In genomic region chr13:50243926-50244325, GRCh38 we compare ENCODE assay signal across 15 cellular contexts.
DNase-seq lines count a peak whose midpoint lies in the region; ATAC-seq, FAIRE-seq and TF ChIP-seq lines count a peak whose summit lies in the region.
"Had no signal": no experiment of that assay in that cellular context is flagged by ENCODE, and none has a peak within 500 bp of the region (broad histone marks: within the 10 kb centered on the region; RNA-seq: fewer than 3 reads in every experiment).

No MANE protein-coding gene starts in this region.

- in situ Hi-C loops in IMR-90 (cut with MboI; ENCODE audit: low sequenced_read_pairs) (no loop called here), K562 (cut with MboI) (no loop called here)

- POLR2A ChIA-PET in IMR-90 (lab: Charles Lee; ENCODE audit: unreplicated experiment) (no interaction called here), K562 (lab: Yijun Ruan, JAX) (no interaction called here)

- no peak overlapping the region for H3K18ac ChIP-seq in IMR-90 (ENCODE audit: low read depth, low read length)

- H2BK20ac ChIP-seq in IMR-90 (ENCODE audit: low read depth, low read length) = no peak overlapping the region

- no peak for TF ChIP-seq EP300 in K562 (IDR thresholded peaks at IDR 0.05; ENCODE audit: low read length)

- TF ChIP-seq RAD21 in IMR-90 (IDR thresholded peaks at IDR 0.05; ENCODE audit: low read length) = no peak
- no peak for TF ChIP-seq RAD21 in K562 (CRISPR knock-in tag; conservative IDR thresholded peaks at IDR 0.05 in 1 of 2, IDR thresholded peaks at IDR 0.05 in 1 of 2)

- no peak overlapping the region for H3K14ac ChIP-seq in IMR-90 (replicated peaks; ENCODE audit: low read depth, low read length)

- dilution Hi-C loops in IMR-90 (cut with HindIII; ENCODE audit: low sequenced_read_pairs, unreplicated experiment) = no loop called here

- H2BK120ac ChIP-seq in IMR-90 (ENCODE audit: low read depth, low read length) = no peak overlapping the region; the same call in 1 of the 2 replicates

- H3K56ac ChIP-seq in IMR-90 (ENCODE audit: extremely low read depth, insufficient read depth, low read length) = no peak overlapping the region

- peaks cover 9% of the 10 kb centered on the region for H3K9me1 ChIP-seq in IMR-90 (ENCODE audit: insufficient read depth, low read length)
- no peaks in the 10 kb centered on the region for H3K9me1 ChIP-seq in K562 (ENCODE audit: control insufficient read depth, insufficient read depth, low read length)

- H3K4me1 ChIP-seq in IMR-90 (ENCODE audit: control insufficient read depth, insufficient read depth, low read length) = peaks cover 8% of the 10 kb centered on the region
- peaks cover 4 to 16% of the 10 kb centered on the region in 2 experiments; a peak in 4 of 5 replicates for H3K4me1 ChIP-seq in K562 (replicated peaks in 1 of 2; ENCODE audit: control insufficient read depth in 2 of 2, insufficient read depth in 2 of 2, low read length in 2 of 2)
- H3K4me1 ChIP-seq: HAP-1 had no signal

- H3K79me1 ChIP-seq in IMR-90 (ENCODE audit: low read depth in 1 of 2, low read length in 2 of 2) = no peaks in the 10 kb centered on the region

- H3K27me3 ChIP-seq in IMR-90 (ENCODE audit: control insufficient read depth, insufficient read depth, low read length) (peaks cover 21% of the 10 kb centered on the region), K562 (ENCODE audit: control insufficient read depth in 2 of 2, insufficient read depth in 2 of 2, low read length in 2 of 2) (no peaks in the 10 kb centered on the region)

- BruUV-seq in IMR-90 (replicated peaks; lab: Mats Ljungman, UMichigan) (no TSS peak), K562 (replicated peaks; lab: Mats Ljungman, UMichigan) (no TSS peak)

- no peaks in the 10 kb centered on the region; the same call in 2 of the 3 replicates for H3K79me2 ChIP-seq in K562 (ENCODE audit: control insufficient read depth, insufficient read depth, low read length)

- intact Hi-C loops in IMR-90 (cut with micrococcal nuclease) (no loop called here), K562 (cut with micrococcal nuclease) (no loop called here)

- ATAC-seq in IMR-90 (ENCODE audit: low read depth) = no peak
- ATAC-seq in K562 = no peak
- no peak for ATAC-seq in HG02973 (IDR thresholded peaks at IDR 0.05; ENCODE audit: unreplicated experiment)
- ATAC-seq in GM18909 (IDR thresholded peaks at IDR 0.05; ENCODE audit: poor library complexity, unreplicated experiment) = no peak

- TF ChIP-seq POLR2A in IMR-90 (IDR thresholded peaks at IDR 0.05; ENCODE audit: low read depth, low read length) (no peak), K562 (conservative IDR thresholded peaks at IDR 0.05) (no peak)

- H3K4ac ChIP-seq in IMR-90 (ENCODE audit: low read depth, low read length) = no peak overlapping the region

- H3K9me3 ChIP-seq in IMR-90 (ENCODE audit: control insufficient read depth, insufficient read depth, low read length) = no peaks in the 10 kb centered on the region
- H3K9me3 ChIP-seq in K562 (replicated peaks; ENCODE audit: control insufficient read depth, insufficient read depth, low read depth, low read length) = no peaks in the 10 kb centered on the region
- H3K9me3 ChIP-seq: HAP-1 had no signal

- FAIRE-seq in K562 (lab: Jason Lieb, UNC) = no peak

- H3K4me1 Mint-ChIP-seq in progenitor cell of endocrine pancreas (ENCODE audit: low read depth) = peaks cover 24% of the 10 kb centered on the region

- H3K27ac Mint-ChIP-seq in progenitor cell of endocrine pancreas = peak overlapping the region; percentile 94

- H4K20me1 ChIP-seq in IMR-90 (ENCODE audit: insufficient read depth, low read length) = peaks cover 8% of the 10 kb centered on the region; the same call in 1 of the 2 replicates
- H4K20me1 ChIP-seq in K562 (replicated peaks; ENCODE audit: control insufficient read depth, insufficient read depth, low read length) = no peaks in the 10 kb centered on the region

- H3K36me3 ChIP-seq in IMR-90 (ENCODE audit: control insufficient read depth, insufficient read depth, low read length) (no peaks in the 10 kb centered on the region), K562 (ENCODE audit: control insufficient read depth, insufficient read depth, low read length) (no peaks in the 10 kb centered on the region)
- H3K36me3 ChIP-seq: HAP-1 had no signal

- no peaks in the 10 kb centered on the region for H3K9me3 Mint-ChIP-seq in progenitor cell of endocrine pancreas (ENCODE audit: low read depth)
- H3K9me3 Mint-ChIP-seq: CD4-positive, CD25-positive, alpha-beta regulatory T cell had no signal

- H4K91ac ChIP-seq in IMR-90 (ENCODE audit: insufficient read depth, low read depth, low read length) = no peak overlapping the region

- CTCF ChIA-PET in IMR-90 (lab: Yijun Ruan, JAX) = no interaction called here
- CTCF ChIA-PET in K562 (lab: Yijun Ruan, JAX; ENCODE audit: low intra/inter-chr PET ratio) = no interaction called here

- H2AFZ ChIP-seq in IMR-90 (replicated peaks; ENCODE audit: low read length, poor library complexity) (no peak overlapping the region), K562 (ENCODE audit: low read depth, low read length) (no peak overlapping the region)

- H2BK5ac ChIP-seq in IMR-90 (ENCODE audit: low read depth, low read length, poor library complexity, severe bottlenecking) = no peak overlapping the region

- H3K23ac ChIP-seq in IMR-90 (ENCODE audit: low read depth, low read length) = no peak overlapping the region

- H3K27ac ChIP-seq in IMR-90 (ENCODE audit: insufficient read depth, low read length) = no peak overlapping the region
- peak overlapping the region; percentile 82; the same call in 1 of the 3 replicates for H3K27ac ChIP-seq in K562 (ENCODE audit: extremely low read depth, low read depth, low read length)

- no peaks in the 10 kb centered on the region for H3K36me3 Mint-ChIP-seq in progenitor cell of endocrine pancreas (ENCODE audit: insufficient read depth)

- no peak overlapping the region for H3K4me3 ChIP-seq in AG10803 (ENCODE audit: low read length)
- no peak overlapping the region for H3K4me3 ChIP-seq in IMR-90 (ENCODE audit: insufficient read depth, low read depth, low read length)
- H3K4me3 ChIP-seq in K562 = no peak overlapping the region
- H3K4me3 ChIP-seq: HAP-1 had no signal

- H3K9ac ChIP-seq in IMR-90 (ENCODE audit: low read depth, low read length) (no peak overlapping the region), K562 (ENCODE audit: insufficient read depth in 1 of 2, low read depth in 2 of 2, low read length in 2 of 2) (no peak overlapping the region)

- no peak overlapping the region for H2AK5ac ChIP-seq in IMR-90 (ENCODE audit: low read depth, low read length)

- 100% methylated on average over 1 of the region's 2 CpGs; no CpG with 5 or more reads in 1 of the 2 experiments for WGBS in IMR-90 (ENCODE audit: extremely low coverage in 2 of 2, insufficient read length in 1 of 2), 2 experiments
- WGBS in K562 (ENCODE audit: insufficient coverage, low coverage, missing lambda C conversion rate) = 68% methylated on average over 2 of the region's 2 CpGs

- no peak overlapping the region for H3K4me3 Mint-ChIP-seq in progenitor cell of endocrine pancreas (ENCODE audit: low read depth)

- no peak overlapping the region for H4K5ac ChIP-seq in IMR-90 (ENCODE audit: low read depth, low read length)

- DNase-seq in AG10803 (ENCODE audit: low read depth) (peak; percentile 8), IMR-90 (no peak), K562 (ENCODE audit: extremely low read depth in 1 of 4, low spot score in 3 of 4) (no peak), progenitor cell of endocrine pancreas (ENCODE audit: low spot score, unreplicated experiment) (no peak), DMS153 (lab: John Stamatoyannopoulos, UW) (no peak), SHP77 (lab: John Stamatoyannopoulos, UW) (no peak)
- DNase-seq: CD4-positive, CD25-positive, alpha-beta regulatory T cell; MM.1S; NCI-H1105; NCI-H1694; NCI-H2227 treated with DMSO at 0.1 percent for 48 hours; NCI-H524 had no signal

- H3K4me2 ChIP-seq in IMR-90 (ENCODE audit: low read depth, low read length) (no peak overlapping the region), K562 (ENCODE audit: insufficient read depth, low read length) (no peak overlapping the region)

- TF ChIP-seq CTCF in AG10803 (conservative IDR thresholded peaks at IDR 0.05; ENCODE audit: low read length) (no peak), IMR-90 (conservative IDR thresholded peaks at IDR 0.05; ENCODE audit: low read depth, low read length) (no peak), K562 (IDR thresholded peaks at IDR 0.05 in 2 of 3, conservative IDR thresholded peaks at IDR 0.05 in 1 of 3; ENCODE audit: insufficient read depth in 2 of 3, low read depth in 1 of 3, low read length in 3 of 3) (no peak), progenitor cell of endocrine pancreas (IDR thresholded peaks at IDR 0.05; ENCODE audit: unreplicated experiment) (no peak)

- H2AK9ac ChIP-seq in IMR-90 (replicated peaks; ENCODE audit: low read depth, low read length, poor library complexity) = no peak overlapping the region

- H4K8ac ChIP-seq in IMR-90 (ENCODE audit: low read depth in 2 of 2, low read length in 2 of 2) = no peak overlapping the region

- H2BK15ac ChIP-seq in IMR-90 (ENCODE audit: low read depth, low read length) = 0 out of 3 replicates have a peak overlapping the region, but pooled peaks have one; percentile 7

- no peaks in the 10 kb centered on the region for H3K27me3 Mint-ChIP-seq in progenitor cell of endocrine pancreas
- H3K27me3 Mint-ChIP-seq: CD4-positive, CD25-positive, alpha-beta regulatory T cell had no signal

TF ChIP-seq in IMR-90, 13 proteins besides CTCF, POLR2A, EP300 and RAD21:
- TF ChIP-seq MAFK (IDR thresholded peaks at IDR 0.05; ENCODE audit: low read depth, low read length) (no peak), BHLHE40 (IDR thresholded peaks at IDR 0.05; ENCODE audit: low read depth, low read length) (no peak), RFX5 (IDR thresholded peaks at IDR 0.05; ENCODE audit: low read depth, low read length) (no peak), NFE2L2 (IDR thresholded peaks at IDR 0.05; ENCODE audit: low read depth, low read length) (no peak), MAZ (IDR thresholded peaks at IDR 0.05; ENCODE audit: borderline replicate concordance, low read depth, low read length) (no peak)

TF ChIP-seq in K562, 482 proteins besides CTCF, POLR2A, EP300 and RAD21 (continues in another document):
- TF ChIP-seq ZNF311 (CRISPR knock-in tag; IDR thresholded peaks at IDR 0.05) = no peak
- TF ChIP-seq RAD51 (IDR thresholded peaks at IDR 0.05; ENCODE audit: borderline replicate concordance, low read depth) = no peak
- TF ChIP-seq HNRNPL (IDR thresholded peaks at IDR 0.05; ENCODE audit: low read depth, low read length) = no peak
- no peak for TF ChIP-seq SUPT5H (IDR thresholded peaks at IDR 0.05)
- no peak for TF ChIP-seq TAF15 (IDR thresholded peaks at IDR 0.05; ENCODE audit: low read depth, low read length)
- no peak for TF ChIP-seq TFAM (CRISPR knock-in tag; conservative IDR thresholded peaks at IDR 0.05)
- no peak for TF ChIP-seq ZNF224 (CRISPR knock-in tag; IDR thresholded peaks at IDR 0.05)
- no peak for TF ChIP-seq ZNF780A (CRISPR knock-in tag; IDR thresholded peaks at IDR 0.05)
- no peak for TF ChIP-seq OTX1 (CRISPR knock-in tag; IDR thresholded peaks at IDR 0.05)
- TF ChIP-seq MEIS2 (IDR thresholded peaks at IDR 0.05; ENCODE audit: partially characterized antibody) = no peak
- TF ChIP-seq THRAP3 (IDR thresholded peaks at IDR 0.05; ENCODE audit: borderline replicate concordance) = no peak
- no peak for TF ChIP-seq BRD4 (IDR thresholded peaks at IDR 0.05)
- TF ChIP-seq ZKSCAN8 (CRISPR knock-in tag; IDR thresholded peaks at IDR 0.05) = no peak
